In the genomic region with DNA sequence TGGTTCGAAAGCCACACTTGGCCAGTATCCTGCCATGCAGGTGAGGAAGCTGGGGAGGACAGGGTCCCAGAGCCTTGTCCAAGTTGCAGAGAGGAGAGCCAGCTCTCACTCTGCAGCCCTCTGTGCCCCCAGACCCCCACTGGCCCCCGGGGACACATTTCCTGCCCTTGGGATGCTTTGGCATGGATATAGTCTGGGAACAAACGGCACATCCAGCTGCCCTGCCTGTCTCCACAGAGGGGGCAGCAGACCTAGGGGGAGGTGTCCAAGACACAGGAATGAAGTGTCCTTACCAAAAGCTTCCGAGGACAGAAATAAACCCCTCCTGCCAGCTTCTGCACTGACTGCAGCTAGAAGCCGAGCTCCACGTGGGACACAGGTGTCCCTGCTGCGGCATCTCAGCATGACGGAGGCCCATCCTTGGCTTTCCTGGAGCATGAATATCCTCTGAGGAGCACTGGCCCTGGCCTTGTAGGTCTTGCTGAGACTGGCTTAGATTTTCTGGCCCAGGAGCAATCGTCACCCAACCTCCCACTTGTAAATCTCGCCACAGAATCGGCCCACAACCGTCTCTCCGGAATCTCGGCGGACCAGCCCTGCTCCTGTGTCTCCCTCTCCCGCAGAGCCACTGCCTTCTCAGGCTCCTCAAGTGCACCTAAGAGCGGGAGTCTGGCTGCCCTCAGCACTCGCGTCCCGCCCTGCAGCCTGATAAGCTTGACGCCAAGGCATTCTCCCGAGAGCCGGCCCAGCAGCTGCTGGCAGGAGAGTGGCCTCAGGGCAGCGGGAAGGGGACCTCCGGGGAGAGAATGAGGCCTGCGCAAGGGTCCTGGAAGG, we compare ENCODE assay signal across 8 cellular contexts. TPM values are rescaled to one million over a fixed set of nuclear protein-coding genes. Genes with fewer than 3 reads are reported as not detected.
DNase-seq lines count a peak whose midpoint lies in the region; ATAC-seq, FAIRE-seq and TF ChIP-seq lines count a peak whose summit lies in the region.

No MANE protein-coding gene starts in this region.

- H3K9me3 ChIP-seq in Panc1 (ENCODE audit: control insufficient read depth, insufficient read depth, low read depth, low read length) (no peaks in the 10 kb centered on the region), HepG2 (ENCODE audit: low read length) (no peaks in the 10 kb centered on the region)

- BruUV-seq in Panc1 (replicated peaks; lab: Mats Ljungman, UMichigan) (no TSS peak), HepG2 (replicated peaks; lab: Mats Ljungman, UMichigan) (TSS peak; percentile 71)

- 2% methylated on average over 19 of the region's 26 CpGs for WGBS in HepG2 (ENCODE audit: low lambda C conversion rate)

- POLR2A ChIA-PET in Panc1 (lab: Charles Lee) (no interaction called here), HepG2 (lab: Yijun Ruan, JAX) (interaction anchor here (0.7 to 2.7 kb wide), 9 partner anchors 8 to 147 kb away, joined by 3 to 35 read pairs (median 6); a partner anchor contains a TSS)

- in situ Hi-C loops in Panc1 (cut with HindIII; ENCODE audit: low pct_unique_long_range_greater_than_20kb, low sequenced_read_pairs), result no loop called here
- in situ Hi-C loops in HepG2 (cut with HindIII; ENCODE audit: extremely low pct_ligation_motif_present, low pct_unique_long_range_greater_than_20kb), result no loop called here

- peaks cover 42% of the 10 kb centered on the region for H3K4me1 ChIP-seq in Panc1 (ENCODE audit: control insufficient read depth, insufficient read depth, low read length)
- peaks cover 48% of the 10 kb centered on the region for H3K4me1 ChIP-seq in HepG2 (ENCODE audit: insufficient read depth, low read length)

- no peak overlapping the region for H2AFZ ChIP-seq in HepG2 (ENCODE audit: low read length)

- TF ChIP-seq POLR2A in HepG2 (IDR thresholded peaks at IDR 0.05; ENCODE audit: insufficient read depth in 1 of 2, low read depth in 2 of 2, low read length in 2 of 2), result peak in 1 of 2 experiments; percentile 45; a peak in 1 of 4 replicates

- H3K36me3 ChIP-seq in Panc1 (ENCODE audit: control insufficient read depth, insufficient read depth, low read length) (no peaks in the 10 kb centered on the region), HepG2 (replicated peaks in 1 of 2; ENCODE audit: control insufficient read depth in 1 of 2, insufficient read depth in 2 of 2, low read length in 2 of 2) (peaks cover 2 to 5% of the 10 kb centered on the region in 2 experiments; a peak in 2 of 5 replicates)

- peaks cover 50% of the 10 kb centered on the region for H3K79me2 ChIP-seq in HepG2 (ENCODE audit: insufficient read depth, low read length)

- peak overlapping the region; percentile 74 for H3K4me3 Mint-ChIP-seq in central memory CD8-positive, alpha-beta T cell

- no peaks in the 10 kb centered on the region for H3K27me3 ChIP-seq in Panc1 (ENCODE audit: control insufficient read depth, insufficient read depth, low read length)
- H3K27me3 ChIP-seq in HepG2 (ENCODE audit: control insufficient read depth in 1 of 2, insufficient read depth in 2 of 2, low read length in 2 of 2), result no peaks in the 10 kb centered on the region; a peak in 1 of 5 replicates

- no peak for TF ChIP-seq EP300 in HepG2 (IDR thresholded peaks at IDR 0.05; ENCODE audit: low read depth in 2 of 2, low read length in 2 of 2)
- TF ChIP-seq EP300 in HepG2 (CRISPR knock-in tag; IDR thresholded peaks at IDR 0.05; ENCODE audit: borderline replicate concordance), result no peak

- no peak for FAIRE-seq in HepG2 (lab: Jason Lieb, UNC)

- TF ChIP-seq CTCF in Panc1 (IDR thresholded peaks at IDR 0.05) (no peak), HepG2 (CRISPR knock-in tag; IDR thresholded peaks at IDR 0.05) (no peak)

- H3K27ac Mint-ChIP-seq in central memory CD8-positive, alpha-beta T cell (ENCODE audit: low read depth), result peak overlapping the region; percentile 93

- CTCF ChIA-PET in Panc1 (lab: Charles Lee) (no interaction called here), HepG2 (lab: Yijun Ruan, JAX; ENCODE audit: low intra/inter-chr PET ratio, low total read pairs) (no interaction called here)

- DNase-seq in stimulated activated CD4-positive, alpha-beta T cell treated with anti-CD3 and anti-CD28 coated beads, Interleukin-15, amount 100 ng/mL, for 24 hours, result peak; percentile 45
- no peak for DNase-seq in stimulated activated CD4-positive, alpha-beta T cell treated with anti-CD3 and anti-CD28 coated beads, Interleukin-4, amount 100 ng/mL, for 1 hour
- no peak for DNase-seq in Panc1 (ENCODE audit: low read depth, low spot score)
- no peak for DNase-seq in central memory CD8-positive, alpha-beta T cell (ENCODE audit: low spot score in 2 of 2)
- no peak for DNase-seq in HepG2 (ENCODE audit: low spot score)
- DNase-seq in superior temporal gyrus (ENCODE audit: extremely low spot score), result peak; percentile 12
- no peak for DNase-seq in SHP77 treated with DMSO at 0.1 percent for 48 hours (lab: John Stamatoyannopoulos, UW)

- H3K4me1 Mint-ChIP-seq in central memory CD8-positive, alpha-beta T cell, result peaks cover 34% of the 10 kb centered on the region

- intact Hi-C loops in Panc1 (cut with micrococcal nuclease; ENCODE audit: unreplicated experiment) (no loop called here), HepG2 (cut with micrococcal nuclease; ENCODE audit: unreplicated experiment) (no loop called here)

- H3K9me3 Mint-ChIP-seq in central memory CD8-positive, alpha-beta T cell, result no peaks in the 10 kb centered on the region

- H3K27ac ChIP-seq in Panc1 (ENCODE audit: low read length) (peak overlapping the region; percentile 95), HepG2 (ENCODE audit: extremely low read length, insufficient read depth, low read length) (peak overlapping the region; percentile 72)

- ATAC-seq in Panc1, result peak; percentile 0; the same call in 1 of the 2 replicates
- ATAC-seq in central memory CD8-positive, alpha-beta T cell (replicated peaks; ENCODE audit: extremely low read depth, poor library complexity, severe bottlenecking), result no peak
- peak; percentile 16 for ATAC-seq in HepG2
- no peak for ATAC-seq in HG03571 (IDR thresholded peaks at IDR 0.05; ENCODE audit: unreplicated experiment)

- H3K27me3 Mint-ChIP-seq in central memory CD8-positive, alpha-beta T cell, result no peaks in the 10 kb centered on the region

- H3K4me2 ChIP-seq in HepG2 (ENCODE audit: low read depth, low read length), result peak overlapping the region; percentile 99

- peaks cover 14% of the 10 kb centered on the region for H3K36me3 Mint-ChIP-seq in central memory CD8-positive, alpha-beta T cell (ENCODE audit: insufficient read depth)

- TF ChIP-seq RAD21 in HepG2 (CRISPR knock-in tag; IDR thresholded peaks at IDR 0.05), result no peak

- H3K4me3 ChIP-seq in Panc1 (ENCODE audit: low read depth in 2 of 2, low read length in 2 of 2), result peak overlapping the region; percentile 82
- H3K4me3 ChIP-seq in HepG2 (replicated peaks in 1 of 3; ENCODE audit: insufficient read depth in 1 of 3, low read depth in 2 of 3, low read length in 3 of 3), result peak overlapping the region; percentile 92 to 96 (median 96)

- peaks cover 13% of the 10 kb centered on the region; the same call in 1 of the 2 replicates for H4K20me1 ChIP-seq in HepG2 (ENCODE audit: insufficient read depth, low read length)

- H3K9ac ChIP-seq in HepG2 (ENCODE audit: insufficient read depth, low read depth, low read length), result peak overlapping the region; percentile 98

RNA-seq across cellular contexts. Expression of a gene that starts 1.1 kb away (rescaled TPM):
- total RNA-seq in Panc1 (2021; ENCODE audit: unreplicated experiment) (78.5 TPM), HepG2 (2016; rRNA removed; fragmentation: Illumina TruSeq; extraction: Trizol) (15.0 and 24.5 TPM in 2 replicates)
- polyA plus RNA-seq in Panc1 (2012; ENCODE audit: insufficient read length), result 117 TPM
- total RNA-seq in HepG2 (2016; cell fraction: cytosol; rRNA removed; fragmentation: Illumina TruSeq; extraction: Trizol; ENCODE audit: low read depth), result 4.2 and 4.4 TPM in 2 replicates
- total RNA-seq in HepG2 (2016; cell fraction: insoluble cytoplasmic fraction; rRNA removed; fragmentation: Illumina TruSeq; extraction: Trizol), result 12.6 and 24.1 TPM in 2 replicates
- 16.3 and 16.4 TPM in 2 replicates for total RNA-seq in HepG2 (2016; cell fraction: membrane; rRNA removed; fragmentation: Illumina TruSeq; extraction: Trizol)
- total RNA-seq in HepG2 (2016; cell fraction: nucleus; rRNA removed; fragmentation: Illumina TruSeq; extraction: Trizol), result 14.9 and 20.4 TPM in 2 replicates
- polyA plus RNA-seq in HepG2 (2011; rRNA removed), result 14.9 and 22.2 TPM in 2 replicates
- 11.3 and 22.6 TPM in 2 replicates for polyA plus RNA-seq in HepG2 (2011; cell fraction: cytosol; rRNA removed)
- 103 and 145 TPM in 2 replicates for polyA plus RNA-seq in HepG2 (2011; cell fraction: nucleus; rRNA removed)
- 17.6 and 19.5 TPM in 2 replicates for polyA plus RNA-seq in HepG2 (2012)
- 5.8 and 6.0 TPM in 2 replicates for polyA plus RNA-seq in HepG2 (2016; cell fraction: cytosol; fragmentation: Illumina TruSeq; extraction: Trizol; ENCODE audit: low read depth)
- 20.7 and 26.7 TPM in 2 replicates for polyA plus RNA-seq in HepG2 (2016; cell fraction: insoluble cytoplasmic fraction; fragmentation: Illumina TruSeq; extraction: Trizol; ENCODE audit: low read depth)
- polyA plus RNA-seq in HepG2 (2016; cell fraction: membrane; fragmentation: Illumina TruSeq; extraction: Trizol; ENCODE audit: low read depth), result 16.3 and 19.3 TPM in 2 replicates
- polyA plus RNA-seq in HepG2 (2016; cell fraction: nucleus; fragmentation: Illumina TruSeq; extraction: Trizol; ENCODE audit: insufficient read depth, low read depth), result 67.7 and 68.0 TPM in 2 replicates
- polyA minus RNA-seq in HepG2 (2011; rRNA and poly(A)+ RNA removed; ENCODE audit: low replicate concordance), result 22.1 and 60.1 TPM in 2 replicates
- 39.5 and 41.1 TPM in 2 replicates for polyA minus RNA-seq in HepG2 (2011; cell fraction: cytosol; rRNA and poly(A)+ RNA removed)
- 16.0 and 18.4 TPM in 2 replicates for polyA minus RNA-seq in HepG2 (2011; cell fraction: nucleus; rRNA and poly(A)+ RNA removed)

RNA-seq across cellular contexts. Expression of a gene that starts 33.8 kb away (rescaled TPM):
- 2.2 TPM for total RNA-seq in Panc1 (2021; ENCODE audit: unreplicated experiment)
- polyA plus RNA-seq in Panc1 (2012; ENCODE audit: insufficient read length), result 3.9 TPM
- 0.07 TPM in 1 of 2 replicates, not detected in the other for total RNA-seq in HepG2 (2016; rRNA removed; fragmentation: Illumina TruSeq; extraction: Trizol)
- total RNA-seq in HepG2 (2016; cell fraction: cytosol; rRNA removed; fragmentation: Illumina TruSeq; extraction: Trizol; ENCODE audit: low read depth), result not detected in 2 replicates
- total RNA-seq in HepG2 (2016; cell fraction: insoluble cytoplasmic fraction; rRNA removed; fragmentation: Illumina TruSeq; extraction: Trizol), result not detected in 2 replicates
- not detected in 2 replicates for total RNA-seq in HepG2 (2016; cell fraction: membrane; rRNA removed; fragmentation: Illumina TruSeq; extraction: Trizol)
- total RNA-seq in HepG2 (2016; cell fraction: nucleus; rRNA removed; fragmentation: Illumina TruSeq; extraction: Trizol), result not detected in 2 replicates
- polyA plus RNA-seq in HepG2 (2011; rRNA removed), result 0.16 and 0.38 TPM in 2 replicates
- polyA plus RNA-seq in HepG2 (2011; cell fraction: cytosol; rRNA removed), result 0.23 and 0.28 TPM in 2 replicates
- 0.81 and 1.2 TPM in 2 replicates for polyA plus RNA-seq in HepG2 (2011; cell fraction: nucleus; rRNA removed)
- polyA plus RNA-seq in HepG2 (2012), result 0.63 and 0.74 TPM in 2 replicates
- polyA plus RNA-seq in HepG2 (2016; cell fraction: cytosol; fragmentation: Illumina TruSeq; extraction: Trizol; ENCODE audit: low read depth), result not detected in 2 replicates
- polyA plus RNA-seq in HepG2 (2016; cell fraction: insoluble cytoplasmic fraction; fragmentation: Illumina TruSeq; extraction: Trizol; ENCODE audit: low read depth), result not detected in 2 replicates
- not detected in 2 replicates for polyA plus RNA-seq in HepG2 (2016; cell fraction: membrane; fragmentation: Illumina TruSeq; extraction: Trizol; ENCODE audit: low read depth)
- polyA plus RNA-seq in HepG2 (2016; cell fraction: nucleus; fragmentation: Illumina TruSeq; extraction: Trizol; ENCODE audit: insufficient read depth, low read depth), result not detected in 2 replicates
- polyA minus RNA-seq in HepG2 (2011; rRNA and poly(A)+ RNA removed; ENCODE audit: low replicate concordance), result 0.12 TPM in 1 of 2 replicates, not detected in the other
- polyA minus RNA-seq in HepG2 (2011; cell fraction: cytosol; rRNA and poly(A)+ RNA removed), result 0.35 and 0.40 TPM in 2 replicates
- not detected in 2 replicates for polyA minus RNA-seq in HepG2 (2011; cell fraction: nucleus; rRNA and poly(A)+ RNA removed)

RNA-seq across cellular contexts. Expression of a gene that starts 40.4 kb away (rescaled TPM):
- 4.0 TPM for total RNA-seq in Panc1 (2021; ENCODE audit: unreplicated experiment)
- 5.2 TPM for polyA plus RNA-seq in Panc1 (2012; ENCODE audit: insufficient read length)
- total RNA-seq in HepG2 (2016; rRNA removed; fragmentation: Illumina TruSeq; extraction: Trizol), result 0.40 and 0.48 TPM in 2 replicates
- not detected in 2 replicates for total RNA-seq in HepG2 (2016; cell fraction: cytosol; rRNA removed; fragmentation: Illumina TruSeq; extraction: Trizol; ENCODE audit: low read depth)
- total RNA-seq in HepG2 (2016; cell fraction: insoluble cytoplasmic fraction; rRNA removed; fragmentation: Illumina TruSeq; extraction: Trizol), result 0.33 and 0.45 TPM in 2 replicates
- 0.10 and 0.22 TPM in 2 replicates for total RNA-seq in HepG2 (2016; cell fraction: membrane; rRNA removed; fragmentation: Illumina TruSeq; extraction: Trizol)
- total RNA-seq in HepG2 (2016; cell fraction: nucleus; rRNA removed; fragmentation: Illumina TruSeq; extraction: Trizol), result 0.22 TPM in 1 of 2 replicates, not detected in the other
- 0.59 and 1.1 TPM in 2 replicates for polyA plus RNA-seq in HepG2 (2011; rRNA removed)
- 0.71 and 1.2 TPM in 2 replicates for polyA plus RNA-seq in HepG2 (2011; cell fraction: cytosol; rRNA removed)
- 1.3 and 1.7 TPM in 2 replicates for polyA plus RNA-seq in HepG2 (2011; cell fraction: nucleus; rRNA removed)
- 1.4 and 1.5 TPM in 2 replicates for polyA plus RNA-seq in HepG2 (2012)
- polyA plus RNA-seq in HepG2 (2016; cell fraction: cytosol; fragmentation: Illumina TruSeq; extraction: Trizol; ENCODE audit: low read depth), result 0.09 TPM in 1 of 2 replicates, not detected in the other
- polyA plus RNA-seq in HepG2 (2016; cell fraction: insoluble cytoplasmic fraction; fragmentation: Illumina TruSeq; extraction: Trizol; ENCODE audit: low read depth), result 0.26 TPM in 2 replicates
- not detected in 2 replicates for polyA plus RNA-seq in HepG2 (2016; cell fraction: membrane; fragmentation: Illumina TruSeq; extraction: Trizol; ENCODE audit: low read depth)
- not detected in 2 replicates for polyA plus RNA-seq in HepG2 (2016; cell fraction: nucleus; fragmentation: Illumina TruSeq; extraction: Trizol; ENCODE audit: insufficient read depth, low read depth)
- 1.4 TPM in 1 of 2 replicates, not detected in the other for polyA minus RNA-seq in HepG2 (2011; rRNA and poly(A)+ RNA removed; ENCODE audit: low replicate concordance)
- polyA minus RNA-seq in HepG2 (2011; cell fraction: cytosol; rRNA and poly(A)+ RNA removed), result 0.40 and 0.88 TPM in 2 replicates
- polyA minus RNA-seq in HepG2 (2011; cell fraction: nucleus; rRNA and poly(A)+ RNA removed), result 0.13 and 0.25 TPM in 2 replicates

RNA-seq across cellular contexts. Expression of a gene that starts 43.4 kb away (rescaled TPM):
- total RNA-seq in Panc1 (2021; ENCODE audit: unreplicated experiment) (83.5 TPM), HepG2 (2016; rRNA removed; fragmentation: Illumina TruSeq; extraction: Trizol) (8.4 and 19.7 TPM in 2 replicates)
- polyA plus RNA-seq in Panc1 (2012; ENCODE audit: insufficient read length), result 84.1 TPM
- 7.5 and 10.0 TPM in 2 replicates for total RNA-seq in HepG2 (2016; cell fraction: cytosol; rRNA removed; fragmentation: Illumina TruSeq; extraction: Trizol; ENCODE audit: low read depth)
- total RNA-seq in HepG2 (2016; cell fraction: insoluble cytoplasmic fraction; rRNA removed; fragmentation: Illumina TruSeq; extraction: Trizol), result 7.4 and 18.9 TPM in 2 replicates
- 13.0 and 18.2 TPM in 2 replicates for total RNA-seq in HepG2 (2016; cell fraction: membrane; rRNA removed; fragmentation: Illumina TruSeq; extraction: Trizol)
- total RNA-seq in HepG2 (2016; cell fraction: nucleus; rRNA removed; fragmentation: Illumina TruSeq; extraction: Trizol), result 16.8 and 19.0 TPM in 2 replicates
- 7.7 and 13.6 TPM in 2 replicates for polyA plus RNA-seq in HepG2 (2011; rRNA removed)
- 7.2 and 11.6 TPM in 2 replicates for polyA plus RNA-seq in HepG2 (2011; cell fraction: cytosol; rRNA removed)
- polyA plus RNA-seq in HepG2 (2011; cell fraction: nucleus; rRNA removed), result 70.8 and 80.2 TPM in 2 replicates
- polyA plus RNA-seq in HepG2 (2012), result 6.7 and 8.5 TPM in 2 replicates
- 6.3 and 7.2 TPM in 2 replicates for polyA plus RNA-seq in HepG2 (2016; cell fraction: cytosol; fragmentation: Illumina TruSeq; extraction: Trizol; ENCODE audit: low read depth)
- polyA plus RNA-seq in HepG2 (2016; cell fraction: insoluble cytoplasmic fraction; fragmentation: Illumina TruSeq; extraction: Trizol; ENCODE audit: low read depth), result 6.9 and 8.3 TPM in 2 replicates
- polyA plus RNA-seq in HepG2 (2016; cell fraction: membrane; fragmentation: Illumina TruSeq; extraction: Trizol; ENCODE audit: low read depth), result 10.4 and 10.8 TPM in 2 replicates
- polyA plus RNA-seq in HepG2 (2016; cell fraction: nucleus; fragmentation: Illumina TruSeq; extraction: Trizol; ENCODE audit: insufficient read depth, low read depth), result 31.7 and 36.7 TPM in 2 replicates
- polyA minus RNA-seq in HepG2 (2011; rRNA and poly(A)+ RNA removed; ENCODE audit: low replicate concordance), result 38.0 and 89.1 TPM in 2 replicates
- polyA minus RNA-seq in HepG2 (2011; cell fraction: cytosol; rRNA and poly(A)+ RNA removed), result 8.1 and 11.1 TPM in 2 replicates
- 13.6 and 14.0 TPM in 2 replicates for polyA minus RNA-seq in HepG2 (2011; cell fraction: nucleus; rRNA and poly(A)+ RNA removed)

Comparison
In these comparisons a context has a peak if more than half of its experiments do, and no peak if none do; other contexts are left out.
1. DNase-seq: peak in stimulated activated CD4-positive, alpha-beta T cell treated with anti-CD3 and anti-CD28 coated beads, Interleukin-15, amount 100 ng/mL, for 24 hours (single experiment) and superior temporal gyrus (single experiment); none in stimulated activated CD4-positive, alpha-beta T cell treated with anti-CD3 and anti-CD28 coated beads, Interleukin-4, amount 100 ng/mL, for 1 hour (single experiment), Panc1 (single experiment), central memory CD8-positive, alpha-beta T cell (0 of 2), HepG2 (single experiment) and SHP77 treated with DMSO at 0.1 percent for 48 hours (single experiment).
2. ATAC-seq: peak in Panc1 (single experiment) and HepG2 (single experiment); none in central memory CD8-positive, alpha-beta T cell (single experiment) and HG03571 (single experiment).